Comparison of ENCODE assay signal across 8 cellular contexts in the genomic region with DNA sequence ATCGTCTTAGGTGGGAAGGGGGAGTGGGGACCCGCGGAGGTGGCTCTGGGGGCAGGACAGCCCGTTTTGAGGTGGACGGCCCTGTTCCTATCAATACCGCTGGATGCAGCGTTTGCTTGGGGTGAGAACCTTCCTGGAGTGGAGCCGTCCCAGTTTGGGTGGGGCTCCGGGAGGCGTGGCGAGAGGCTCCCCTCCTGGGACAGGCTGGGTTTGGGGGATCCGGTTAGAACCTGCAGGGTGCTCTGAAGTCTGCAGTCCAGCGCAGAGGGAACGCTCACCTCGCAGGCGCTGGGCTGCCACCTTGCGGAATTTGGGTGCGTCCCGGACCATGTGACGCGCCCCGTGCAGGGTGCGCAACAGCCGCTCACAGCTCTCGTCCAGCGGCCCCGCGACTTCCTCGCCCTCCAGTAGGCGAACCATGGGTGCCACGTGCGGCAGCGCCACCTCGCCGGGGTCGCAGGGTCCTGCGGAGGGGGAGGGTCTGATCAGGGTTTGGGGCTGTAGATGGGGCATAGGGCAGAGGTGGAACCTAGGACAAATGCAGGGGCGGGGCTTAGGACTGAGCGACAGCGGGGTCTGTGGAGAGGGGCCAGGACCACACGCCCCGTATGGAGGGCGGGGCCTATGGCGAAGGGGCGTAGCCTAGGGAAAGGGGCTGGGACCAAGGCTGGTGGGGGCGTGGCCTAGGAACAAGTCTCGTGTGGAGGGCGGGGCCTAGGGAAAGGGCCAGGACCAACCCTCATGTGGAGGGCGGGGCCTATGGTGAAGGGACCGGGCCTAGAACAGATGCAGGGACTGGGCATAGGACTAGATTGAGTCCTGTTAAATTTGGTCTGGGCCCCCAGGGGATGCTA. TPM values are rescaled to one million over a fixed set of nuclear protein-coding genes. Genes with fewer than 3 reads are reported as not detected.
A peak's percentile ranks its signal among the peaks of the same experiment; 100 is the strongest.
DNase-seq lines count a peak whose midpoint lies in the region; ATAC-seq lines count a peak whose summit lies in the region.

No MANE protein-coding gene starts in this region.

- intact Hi-C loops in left ventricle myocardium superior (cut with micrococcal nuclease) = no loop called here

- H3K4me1 Mint-ChIP-seq in activated naive CD4-positive, alpha-beta T cell treated with anti-CD3 and anti-CD28 coated beads, Interleukin-2, amount 10 ng/mL, durations not matched to agents 7 days and 5 days = peaks cover 25% of the 10 kb centered on the region

- ATAC-seq in GM18858 (IDR thresholded peaks at IDR 0.05; ENCODE audit: unreplicated experiment) (peak; percentile 59), HG03025 (IDR thresholded peaks at IDR 0.05; ENCODE audit: low FRiP score, unreplicated experiment) (peak; percentile 55), left ventricle myocardium superior (peak; percentile 81)

- peak overlapping the region; percentile 91 for H3K27ac Mint-ChIP-seq in activated naive CD4-positive, alpha-beta T cell treated with anti-CD3 and anti-CD28 coated beads, Interleukin-2, amount 10 ng/mL, durations not matched to agents 7 days and 5 days

- H3K36me3 Mint-ChIP-seq in activated naive CD4-positive, alpha-beta T cell treated with anti-CD3 and anti-CD28 coated beads, Interleukin-2, amount 10 ng/mL, durations not matched to agents 7 days and 5 days = peaks cover 38% of the 10 kb centered on the region

- peak overlapping the region; percentile 37 for H3K4me3 ChIP-seq in skeletal muscle cell (ENCODE audit: low read depth, low read length)

- no peaks in the 10 kb centered on the region for H3K27me3 Mint-ChIP-seq in activated naive CD4-positive, alpha-beta T cell treated with anti-CD3 and anti-CD28 coated beads, Interleukin-2, amount 10 ng/mL, durations not matched to agents 7 days and 5 days

- H3K9me3 Mint-ChIP-seq in activated naive CD4-positive, alpha-beta T cell treated with anti-CD3 and anti-CD28 coated beads, Interleukin-2, amount 10 ng/mL, durations not matched to agents 7 days and 5 days = no peaks in the 10 kb centered on the region

- CTCF ChIA-PET in activated naive CD4-positive, alpha-beta T cell treated with anti-CD3 and anti-CD28 coated beads, Interleukin-2, amount 10 ng/mL, durations not matched to agents 7 days and 5 days (lab: Charles Lee) = interaction anchor here (3.7 kb wide), 1 partner anchor 236 kb away, joined by 10 read pairs; no protein-coding TSS in a partner anchor

- peak overlapping the region; percentile 39 for H3K4me3 Mint-ChIP-seq in activated naive CD4-positive, alpha-beta T cell treated with anti-CD3 and anti-CD28 coated beads, Interleukin-2, amount 10 ng/mL, durations not matched to agents 7 days and 5 days

- peak; percentile 91 for DNase-seq in 8988T
- peak; percentile 83 for DNase-seq in SIG-M5 treated with dmso at 0.1 percent for 504 hours (lab: John Stamatoyannopoulos, UW; ENCODE audit: unreplicated experiment)
- peak; percentile 86 for DNase-seq in activated naive CD4-positive, alpha-beta T cell treated with anti-CD3 and anti-CD28 coated beads, Interleukin-2, amount 10 ng/mL, durations not matched to agents 7 days and 5 days
- peak; percentile 84 for DNase-seq in left ventricle myocardium superior
- DNase-seq in skeletal muscle cell (ENCODE audit: low read depth) = no peak
- no peak for DNase-seq in NCI-H2107 treated with DMSO at 0.1 percent for 48 hours (lab: John Stamatoyannopoulos, UW; ENCODE audit: unreplicated experiment)

RNA-seq across cellular contexts. Expression of gene SH2D3A, which starts 13.8 kb away (rescaled TPM):
- total RNA-seq in left ventricle myocardium superior = 0.15 TPM

RNA-seq across cellular contexts. Expression of gene TRIP10, which starts 13.9 kb away (rescaled TPM):
- 151 TPM for total RNA-seq in left ventricle myocardium superior

RNA-seq across cellular contexts. Expression of gene GPR108, which starts 16.0 kb away (rescaled TPM):
- total RNA-seq in left ventricle myocardium superior = 28.1 TPM

RNA-seq across cellular contexts. Expression of gene VAV1, which starts 19.1 kb away (rescaled TPM):
- 2.6 TPM for total RNA-seq in left ventricle myocardium superior

RNA-seq across cellular contexts. Expression of gene C3, which starts 33.0 kb away (rescaled TPM):
- total RNA-seq in left ventricle myocardium superior = 398 TPM

Comparison
In these comparisons a context has a peak if more than half of its experiments do, and no peak if none do; other contexts are left out.
1. DNase-seq: peak in 8988T (single experiment), SIG-M5 treated with dmso at 0.1 percent for 504 hours (single experiment), activated naive CD4-positive, alpha-beta T cell treated with anti-CD3 and anti-CD28 coated beads, Interleukin-2, amount 10 ng/mL, durations not matched to agents 7 days and 5 days (single experiment) and left ventricle myocardium superior (single experiment); none in skeletal muscle cell (single experiment) and NCI-H2107 treated with DMSO at 0.1 percent for 48 hours (single experiment).
2. Peak in every context shown above with its lines, with median percentiles within 50 percentile points of each other: ATAC-seq.